Comparison of ENCODE assay signal across 28 cellular contexts in the genomic region with DNA sequence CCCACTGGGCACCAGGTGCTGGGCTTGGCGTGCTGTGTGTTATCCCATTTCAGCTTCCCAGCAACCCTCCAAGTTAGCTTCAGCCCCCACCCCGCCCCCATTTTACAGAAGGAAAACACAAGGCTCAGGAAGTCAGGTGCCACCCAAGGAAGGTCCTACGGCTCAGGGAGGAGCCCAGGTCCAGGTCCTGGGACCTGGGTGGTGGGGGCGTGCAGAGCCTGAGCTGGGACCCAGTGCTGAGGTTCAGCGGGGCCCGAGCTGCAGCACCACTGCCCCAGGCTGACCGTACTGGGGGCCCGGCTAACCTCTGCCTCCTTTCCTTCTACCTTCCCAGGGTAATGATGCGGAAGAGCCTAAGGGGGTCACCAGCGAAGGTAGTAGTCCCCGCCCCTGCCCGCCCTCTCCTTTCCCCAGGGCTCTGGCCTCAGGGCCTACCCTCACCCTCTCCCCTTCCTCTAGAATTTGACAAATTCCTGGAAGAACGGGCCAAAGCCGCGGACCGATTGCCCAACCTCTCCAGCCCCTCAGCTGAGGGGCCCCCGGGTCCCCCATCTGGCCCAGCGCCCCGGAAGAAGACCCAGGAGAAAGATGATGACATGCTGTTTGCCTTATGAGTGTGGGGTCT.
"Had no signal": no experiment of that assay in that cellular context is flagged by ENCODE, and none has a peak within 500 bp of the region (broad histone marks: within the 10 kb centered on the region; RNA-seq: fewer than 3 reads in every experiment).

No MANE protein-coding gene starts in this region.

- H3K4me3 ChIP-seq: coronary artery, dorsolateral prefrontal cortex, esophagus muscularis mucosa, gastrocnemius medialis, heart right ventricle had no signal

- H3K27ac ChIP-seq: brain microvascular endothelial cell, coronary artery, dorsolateral prefrontal cortex, esophagus muscularis mucosa, foreskin keratinocyte, gastrocnemius medialis, heart right ventricle, WERI-Rb-1 had no signal

- H3K36me3 ChIP-seq: WERI-Rb-1 had no signal

- H3K27me3 ChIP-seq: brain microvascular endothelial cell, dorsolateral prefrontal cortex, esophagus muscularis mucosa, foreskin keratinocyte, gastrocnemius medialis, heart right ventricle had no signal

- H3K9me3 ChIP-seq: esophagus muscularis mucosa, gastrocnemius medialis, heart right ventricle had no signal

- DNase-seq: activated B cell treated with CpG ODN at 0.5 μM for 24 hours; activated CD4-positive, alpha-beta memory T cell treated with anti-CD3 and anti-CD28 coated beads, Interleukin-2, amount 10 ng/mL, durations not matched to agents 7 days and 5 days; activated CD4-positive, alpha-beta T cell treated with anti-CD3 and anti-CD28 coated beads for 1 hour; activated CD4-positive, alpha-beta T cell treated with anti-CD3 and anti-CD28 coated beads for 4 hours; activated CD4-positive, alpha-beta T cell treated with anti-CD3 and anti-CD28 coated beads, Interleukin-2, amount 10 ng/mL, durations not matched to agents 7 days and 5 days; activated CD4-positive, alpha-beta T cell treated with anti-CD3 and anti-CD28 coated beads, Interleukin-2, amount 50 U/mL, for 4 hours; activated CD8-positive, alpha-beta memory T cell treated with anti-CD3 and anti-CD28 coated beads, Interleukin-2, amount 50 U/mL, for 48 hours; activated gamma-delta T cell; activated naive CD4-positive, alpha-beta T cell; activated naive CD4-positive, alpha-beta T cell treated with anti-CD3 and anti-CD28 coated beads, Interleukin-2, amount 10 ng/mL, durations not matched to agents 7 days and 5 days; activated naive CD8-positive, alpha-beta T cell treated with anti-CD3 and anti-CD28 coated beads, Interleukin-2, amount 10 ng/mL, durations not matched to agents 7 days and 5 days; activated T-cell treated with anti-CD3 and anti-CD28 coated beads for 4 hours; activated T-cell treated with anti-CD3 and anti-CD28 coated beads, Interleukin-2, amount 50 U/mL, for 24 hours; activated T-cell treated with anti-CD3 and anti-CD28 coated beads, Interleukin-2, amount 50 U/mL, for 72 hours; brain microvascular endothelial cell; dorsolateral prefrontal cortex; effector memory CD8-positive, alpha-beta T cell; erythroblast; foreskin keratinocyte; gastrocnemius medialis; heart right ventricle; T-cell; T1000; WERI-Rb-1 had no signal

- FAIRE-seq: astrocyte, bronchial epithelial cell had no signal
